In genomic region chr1:31238986-31239613, GRCh38 we compare ENCODE assay signal across 8 cellular contexts. TPM values are rescaled to one million over a fixed set of nuclear protein-coding genes. Genes with fewer than 3 reads are reported as not detected.
DNase-seq lines count a peak whose midpoint lies in the region; ATAC-seq and TF ChIP-seq lines count a peak whose summit lies in the region.

No MANE protein-coding gene starts in this region.

- peaks cover 63% of the 10 kb centered on the region for H3K27me3 Mint-ChIP-seq in T-helper 1 cell treated with Interleukin-12 subunit alpha and Interleukin-12 subunit beta and Interleukin-4 antibody, amounts not matched to agents 30 μg/mL and 1 μg/mL, for 36 hours (ENCODE audit: low read depth)

- H3K36me3 Mint-ChIP-seq in T-helper 1 cell treated with Interleukin-12 subunit alpha and Interleukin-12 subunit beta and Interleukin-4 antibody, amounts not matched to agents 30 μg/mL and 1 μg/mL, for 36 hours (ENCODE audit: low read depth) = peaks cover 2% of the 10 kb centered on the region

- H3K9me3 ChIP-seq in prostate gland = no peaks in the 10 kb centered on the region

- H3K9me3 Mint-ChIP-seq in T-helper 1 cell treated with Interleukin-12 subunit alpha and Interleukin-12 subunit beta and Interleukin-4 antibody, amounts not matched to agents 30 μg/mL and 1 μg/mL, for 36 hours = no peaks in the 10 kb centered on the region

- no peaks in the 10 kb centered on the region for H3K36me3 ChIP-seq in prostate gland

- H3K4me3 Mint-ChIP-seq in T-helper 1 cell treated with Interleukin-12 subunit alpha and Interleukin-12 subunit beta and Interleukin-4 antibody, amounts not matched to agents 30 μg/mL and 1 μg/mL, for 36 hours = peak overlapping the region; percentile 52

- no peaks in the 10 kb centered on the region for H3K27me3 ChIP-seq in prostate gland (replicated peaks; ENCODE audit: insufficient read depth)

- no peaks in the 10 kb centered on the region for H3K4me1 ChIP-seq in prostate gland (replicated peaks)

- WGBS in prostate gland = 5% methylated on average over 18 of the region's 56 CpGs

- intact Hi-C loops in prostate gland (cut with DNase I) = no loop called here

- TF ChIP-seq POLR2A in prostate gland (IDR thresholded peaks at IDR 0.05) = no peak

- no peak for ATAC-seq in GM21515 (IDR thresholded peaks at IDR 0.05; ENCODE audit: unreplicated experiment)

- DNase-seq in T-helper 1 cell (no peak), SK-N-DZ (ENCODE audit: low spot score) (peak; percentile 67), fibroblast of the aortic adventitia (ENCODE audit: low read depth) (no peak), prostate gland (ENCODE audit: low spot score) (no peak), SIG-M5 (lab: John Stamatoyannopoulos, UW) (no peak), A172 (ENCODE audit: low spot score) (no peak)

- TF ChIP-seq CTCF in fibroblast of the aortic adventitia (IDR thresholded peaks at IDR 0.05; ENCODE audit: insufficient read depth, low read length) (no peak), prostate gland (IDR thresholded peaks at IDR 0.05) (no peak)

- peaks cover 12% of the 10 kb centered on the region for H3K4me1 Mint-ChIP-seq in T-helper 1 cell treated with Interleukin-12 subunit alpha and Interleukin-12 subunit beta and Interleukin-4 antibody, amounts not matched to agents 30 μg/mL and 1 μg/mL, for 36 hours (ENCODE audit: low read depth)

- peak overlapping the region; percentile 37 for H3K4me3 ChIP-seq in fibroblast of the aortic adventitia (ENCODE audit: low read depth, low read length)
- H3K4me3 ChIP-seq in prostate gland = peak overlapping the region; percentile 13 to 33

- H3K27ac Mint-ChIP-seq in T-helper 1 cell treated with Interleukin-12 subunit alpha and Interleukin-12 subunit beta and Interleukin-4 antibody, amounts not matched to agents 30 μg/mL and 1 μg/mL, for 36 hours = no peak overlapping the region

- no peak overlapping the region for H3K27ac ChIP-seq in prostate gland

RNA-seq across cellular contexts. Expression of gene NKAIN1, which starts 0.6 kb away (rescaled TPM):
- polyA plus RNA-seq in SK-N-DZ (2014; cell fraction: cytosol; rRNA removed) = 35.2 and 41.0 TPM in 2 replicates
- 12.1 and 12.2 TPM in 2 replicates for polyA plus RNA-seq in SK-N-DZ (2014; cell fraction: nucleus; rRNA removed)
- total RNA-seq in fibroblast of the aortic adventitia (ENCODE audit: low replicate concordance) (0.36 TPM in 1 of 2 replicates, not detected in the other), prostate gland (under 1 TPM; 0.51 to 0.73 TPM)
- total RNA-seq in A172 (2014; rRNA removed; shearing (Covaris generic)) = 2.5 and 3.3 TPM in 2 replicates

RNA-seq across cellular contexts. Expression of gene SNRNP40, which starts 57.5 kb away (rescaled TPM):
- polyA plus RNA-seq in SK-N-DZ (2014; cell fraction: cytosol; rRNA removed) = 95.9 and 101 TPM in 2 replicates
- polyA plus RNA-seq in SK-N-DZ (2014; cell fraction: nucleus; rRNA removed) = 62.6 and 73.8 TPM in 2 replicates
- total RNA-seq in fibroblast of the aortic adventitia (ENCODE audit: low replicate concordance) (50.3 and 112 TPM in 2 replicates), prostate gland (10 to 100 TPM; 58.7 to 65.4 TPM)
- total RNA-seq in A172 (2014; rRNA removed; shearing (Covaris generic)) = 88.1 and 89.8 TPM in 2 replicates

RNA-seq across cellular contexts. Expression of gene ZCCHC17, which starts 57.7 kb away (rescaled TPM):
- polyA plus RNA-seq in SK-N-DZ (2014; cell fraction: cytosol; rRNA removed) = 59.8 and 60.9 TPM in 2 replicates
- polyA plus RNA-seq in SK-N-DZ (2014; cell fraction: nucleus; rRNA removed) = 16.8 and 31.4 TPM in 2 replicates
- total RNA-seq in fibroblast of the aortic adventitia (ENCODE audit: low replicate concordance) (11.4 and 39.9 TPM in 2 replicates), prostate gland (10 to 100 TPM; 31.5 to 39.0 TPM)
- total RNA-seq in A172 (2014; rRNA removed; shearing (Covaris generic)) = 37.5 and 37.6 TPM in 2 replicates
